Comparison of ENCODE assay signal across 19 cellular contexts in the genomic region with DNA sequence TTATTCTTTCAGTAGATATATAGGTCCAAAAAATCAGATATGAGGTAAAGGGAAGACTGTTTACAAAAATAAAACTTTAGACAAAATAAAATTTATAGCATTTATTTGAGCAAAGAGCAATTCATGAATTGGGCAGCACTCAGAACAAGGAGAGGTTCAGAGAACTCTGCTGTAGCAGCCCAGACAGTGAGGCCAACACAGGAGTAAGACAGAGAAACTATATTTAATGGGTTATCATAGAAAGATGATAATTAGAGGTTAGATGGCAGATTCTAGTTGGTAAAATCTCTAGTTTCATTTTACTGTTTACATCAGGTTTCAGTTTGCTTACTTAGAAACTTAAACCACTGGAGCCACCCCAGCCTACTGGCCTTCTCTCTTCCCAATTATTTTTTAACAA. TPM values are rescaled to one million over a fixed set of nuclear protein-coding genes. Genes with fewer than 3 reads are reported as not detected.
DNase-seq lines count a peak whose midpoint lies in the region; ATAC-seq and TF ChIP-seq lines count a peak whose summit lies in the region.
"Had no signal": no experiment of that assay in that cellular context is flagged by ENCODE, and none has a peak within 500 bp of the region (broad histone marks: within the 10 kb centered on the region; RNA-seq: fewer than 3 reads in every experiment).

No MANE protein-coding gene starts in this region.

- H3K27ac Mint-ChIP-seq in T-helper 1 cell treated with Interleukin-12 subunit alpha and Interleukin-12 subunit beta and Interleukin-4 antibody, amounts not matched to agents 30 μg/mL and 1 μg/mL, for 36 hours = peak overlapping the region; percentile 58
- peak overlapping the region; percentile 76 for H3K27ac Mint-ChIP-seq in progenitor cell of endocrine pancreas
- H3K27ac Mint-ChIP-seq in HFFc6 = no peak overlapping the region
- H3K27ac Mint-ChIP-seq: H9 had no signal

- no peaks in the 10 kb centered on the region for H4K20me1 ChIP-seq in KMS-11 (ENCODE audit: insufficient read depth)
- H4K20me1 ChIP-seq: BLaER1 treated with 17β-estradiol and CSF1 and Interleukin-3, amounts not matched to agents 10 nM and 100 nM had no signal

- no peak overlapping the region for H2AFZ ChIP-seq in KMS-11 (ENCODE audit: low read depth)

- H3K79me2 ChIP-seq in KMS-11 (ENCODE audit: insufficient read depth, low read depth) = no peaks in the 10 kb centered on the region

- H3K36me3 Mint-ChIP-seq in T-helper 1 cell treated with Interleukin-12 subunit alpha and Interleukin-12 subunit beta and Interleukin-4 antibody, amounts not matched to agents 30 μg/mL and 1 μg/mL, for 36 hours (ENCODE audit: low read depth) = peaks cover 92% of the 10 kb centered on the region
- H3K36me3 Mint-ChIP-seq in progenitor cell of endocrine pancreas (ENCODE audit: insufficient read depth) = no peaks in the 10 kb centered on the region
- H3K36me3 Mint-ChIP-seq in HFFc6 (ENCODE audit: low read depth) = no peaks in the 10 kb centered on the region

- H3K9me3 Mint-ChIP-seq in T-helper 1 cell treated with Interleukin-12 subunit alpha and Interleukin-12 subunit beta and Interleukin-4 antibody, amounts not matched to agents 30 μg/mL and 1 μg/mL, for 36 hours = peaks cover 54% of the 10 kb centered on the region
- H3K9me3 Mint-ChIP-seq in progenitor cell of endocrine pancreas (ENCODE audit: low read depth) = peaks cover 17% of the 10 kb centered on the region
- H3K9me3 Mint-ChIP-seq in HFFc6 = no peaks in the 10 kb centered on the region; the same call in 1 of the 2 replicates

- H3K27me3 ChIP-seq in KMS-11 (ENCODE audit: insufficient read depth, low read depth) = no peaks in the 10 kb centered on the region
- H3K27me3 ChIP-seq: BLaER1 treated with 17β-estradiol and CSF1 and Interleukin-3, amounts not matched to agents 10 nM and 100 nM had no signal

- no peak overlapping the region for H3K4me3 Mint-ChIP-seq in T-helper 1 cell treated with Interleukin-12 subunit alpha and Interleukin-12 subunit beta and Interleukin-4 antibody, amounts not matched to agents 30 μg/mL and 1 μg/mL, for 36 hours
- H3K4me3 Mint-ChIP-seq in progenitor cell of endocrine pancreas (ENCODE audit: low read depth) (no peak overlapping the region), HFFc6 (no peak overlapping the region)
- H3K4me3 Mint-ChIP-seq: CD4-positive, CD25-positive, alpha-beta regulatory T cell; CD8-positive, alpha-beta memory T cell; H9 had no signal

- H3K36me3 ChIP-seq in KMS-11 (ENCODE audit: insufficient read depth) = no peaks in the 10 kb centered on the region
- H3K36me3 ChIP-seq: BLaER1 treated with 17β-estradiol and CSF1 and Interleukin-3, amounts not matched to agents 10 nM and 100 nM had no signal

- no peak overlapping the region for H3K27ac ChIP-seq in KMS-11
- H3K27ac ChIP-seq: BLaER1 treated with 17β-estradiol and CSF1 and Interleukin-3, amounts not matched to agents 10 nM and 100 nM had no signal

- H3K27me3 Mint-ChIP-seq in T-helper 1 cell treated with Interleukin-12 subunit alpha and Interleukin-12 subunit beta and Interleukin-4 antibody, amounts not matched to agents 30 μg/mL and 1 μg/mL, for 36 hours (ENCODE audit: low read depth) = no peaks in the 10 kb centered on the region
- H3K27me3 Mint-ChIP-seq in progenitor cell of endocrine pancreas (no peaks in the 10 kb centered on the region), HFFc6 (ENCODE audit: insufficient read depth) (peaks cover 19% of the 10 kb centered on the region; the same call in 1 of the 2 replicates)
- H3K27me3 Mint-ChIP-seq: CD4-positive, CD25-positive, alpha-beta regulatory T cell; CD8-positive, alpha-beta memory T cell had no signal

- H3K4me1 ChIP-seq in KMS-11 (ENCODE audit: low read depth, poor library complexity, severe bottlenecking) = peaks cover 13% of the 10 kb centered on the region

- peaks cover 6% of the 10 kb centered on the region for H3K4me1 Mint-ChIP-seq in T-helper 1 cell treated with Interleukin-12 subunit alpha and Interleukin-12 subunit beta and Interleukin-4 antibody, amounts not matched to agents 30 μg/mL and 1 μg/mL, for 36 hours (ENCODE audit: low read depth)
- H3K4me1 Mint-ChIP-seq in progenitor cell of endocrine pancreas (ENCODE audit: low read depth) = no peaks in the 10 kb centered on the region
- H3K4me1 Mint-ChIP-seq in HFFc6 (ENCODE audit: low read depth) = no peaks in the 10 kb centered on the region
- H3K4me1 Mint-ChIP-seq: CD8-positive, alpha-beta memory T cell; H9 had no signal

- ATAC-seq in HG03354 (IDR thresholded peaks at IDR 0.05; ENCODE audit: poor library complexity, severe bottlenecking, unreplicated experiment) = no peak
- ATAC-seq: GM12878 had no signal

- TF ChIP-seq CTCF in KMS-11 (conservative IDR thresholded peaks at IDR 0.05; ENCODE audit: low read depth, low read length) (no peak), progenitor cell of endocrine pancreas (IDR thresholded peaks at IDR 0.05; ENCODE audit: unreplicated experiment) (no peak), foreskin fibroblast (IDR thresholded peaks at IDR 0.05; ENCODE audit: low read depth, low read length) (no peak), HFFc6 (IDR thresholded peaks at IDR 0.05) (no peak)

- DNase-seq in T-helper 1 cell (no peak), progenitor cell of endocrine pancreas (ENCODE audit: low spot score, unreplicated experiment) (no peak), foreskin fibroblast (no peak), HFFc6 (no peak)
- DNase-seq: 8988T; CD4-positive, CD25-positive, alpha-beta regulatory T cell; CD8-positive, alpha-beta memory T cell; COR-L47; DMS 273 treated with DMSO at 0.1 percent for 48 hours; DMS53; DND-41; EL; H9; IMR-90 had no signal

- peak overlapping the region; percentile 20; the same call in 1 of the 2 replicates for H3K4me2 ChIP-seq in KMS-11
- H3K4me2 ChIP-seq: BLaER1 treated with 17β-estradiol and CSF1 and Interleukin-3, amounts not matched to agents 10 nM and 100 nM had no signal

- H3K4me3 ChIP-seq in KMS-11 (IDR thresholded peaks at IDR 0.05; ENCODE audit: insufficient read depth, low read depth, low read length) = no peak overlapping the region
- no peak overlapping the region for H3K4me3 ChIP-seq in foreskin fibroblast (ENCODE audit: low read depth in 1 of 2, low read length in 2 of 2)
- H3K4me3 ChIP-seq: BLaER1 treated with 17β-estradiol and CSF1 and Interleukin-3, amounts not matched to agents 10 nM and 100 nM; GM12878 had no signal

- H3K9ac ChIP-seq in KMS-11 = no peak overlapping the region
- H3K9ac ChIP-seq: BLaER1 treated with 17β-estradiol and CSF1 and Interleukin-3, amounts not matched to agents 10 nM and 100 nM had no signal

RNA-seq across cellular contexts. Expression of a gene that starts 30.1 kb away (rescaled TPM):
- total RNA-seq in progenitor cell of endocrine pancreas = 2.7 and 3.4 TPM in 2 replicates
- 10 to 100 TPM; 18.4 to 23.9 (median 19.6) TPM for total RNA-seq in HFFc6 (2021; fragmentation: NEBNext Ultra II Directional; extraction: Animal tissue kit (Norgen Biotek cat#: 25700))
